In genomic region chr1:77509051-77509492, GRCh38 we compare ENCODE assay signal across 1 cellular context.
TF ChIP-seq lines count a peak whose summit lies in the region.

No MANE protein-coding gene starts in this region.

TF ChIP-seq in SK-N-SH treated with all-trans-retinoic acid at 6 μM for 48 hours, 23 proteins besides CTCF, POLR2A, EP300 and RAD21 (continued from another document):
- TF ChIP-seq CREB5 (CRISPR knock-in tag; IDR thresholded peaks at IDR 0.05; ENCODE audit: low read depth): peak; percentile 70
- TF ChIP-seq TOX (CRISPR knock-in tag; IDR thresholded peaks at IDR 0.05; ENCODE audit: borderline replicate concordance): no peak
- TF ChIP-seq ZNF565 (CRISPR knock-in tag; conservative IDR thresholded peaks at IDR 0.05; ENCODE audit: low read depth): no peak
TF ChIP-seq in SK-N-SH treated with all-trans-retinoic acid at 6 μM for 48 hours: peak in this region for 11.
